In genomic region chr1:150008699-150009098, GRCh38 we compare ENCODE assay signal across 8 cellular contexts. TPM values are rescaled to one million over a fixed set of nuclear protein-coding genes. Genes with fewer than 3 reads are reported as not detected.
DNase-seq lines count a peak whose midpoint lies in the region; ATAC-seq and TF ChIP-seq lines count a peak whose summit lies in the region.

No MANE protein-coding gene starts in this region.

- BruUV-seq in A673 (replicated peaks; lab: Mats Ljungman, UMichigan) = no TSS peak

- H3K9me3 ChIP-seq in A673 (ENCODE audit: low read depth, low read length, poor library complexity, severe bottlenecking) (no peaks in the 10 kb centered on the region), MM.1S (replicated peaks; ENCODE audit: insufficient read depth, low read length) (no peaks in the 10 kb centered on the region)

- H3K9ac ChIP-seq in MM.1S (ENCODE audit: low read length) (no peak overlapping the region), mesendoderm (ENCODE audit: low read length) (peak overlapping the region; percentile 76)

- H3K4me3 ChIP-seq in A673 (ENCODE audit: low read depth, low read length, poor library complexity, severe bottlenecking) (peak overlapping the region; percentile 85), MM.1S (ENCODE audit: low read length) (no peak overlapping the region), mesendoderm (ENCODE audit: low read length) (no peak overlapping the region)

- POLR2A ChIA-PET in A673 (lab: Charles Lee; ENCODE audit: low non-redundant PET) = no interaction called here

- no peaks in the 10 kb centered on the region for H3K9me2 ChIP-seq in MM.1S (replicated peaks; ENCODE audit: insufficient read depth, low read length)

- H3K27me3 ChIP-seq in A673 (replicated peaks; ENCODE audit: insufficient read depth, low read depth, low read length, poor library complexity) (no peaks in the 10 kb centered on the region), MM.1S (replicated peaks; ENCODE audit: insufficient read depth, low read length) (no peaks in the 10 kb centered on the region), mesendoderm (ENCODE audit: insufficient read depth, low read length, poor library complexity) (no peaks in the 10 kb centered on the region)

- H3K27ac ChIP-seq in A673 (ENCODE audit: low read depth, low read length, poor library complexity, severe bottlenecking) = no peak overlapping the region
- H3K27ac ChIP-seq in MM.1S (ENCODE audit: low read length) = no peak overlapping the region
- H3K27ac ChIP-seq in mesendoderm (ENCODE audit: low read depth, low read length) = no peak overlapping the region

- H2BK5ac ChIP-seq in mesendoderm (ENCODE audit: low read length) = no peak overlapping the region

- no peak overlapping the region for H2AK5ac ChIP-seq in mesendoderm (ENCODE audit: low read length)

- peaks cover 7% of the 10 kb centered on the region for H3K79me1 ChIP-seq in mesendoderm (ENCODE audit: low read length)

- CTCF ChIA-PET in A673 (lab: Charles Lee) = no interaction called here

- no peak overlapping the region for H2BK120ac ChIP-seq in mesendoderm (ENCODE audit: low read depth, low read length)

- ATAC-seq in GM18868 (IDR thresholded peaks at IDR 0.05; ENCODE audit: unreplicated experiment) = no peak

- DNase-seq in A673 (ENCODE audit: low spot score) (no peak), MM.1S (no peak), astrocyte of the hippocampus (ENCODE audit: low read depth, low spot score) (peak; percentile 24), mesendoderm (no peak), NCI-H2107 treated with DMSO at 0.1 percent for 48 hours (lab: John Stamatoyannopoulos, UW; ENCODE audit: unreplicated experiment) (no peak), NCI-H2196 (lab: John Stamatoyannopoulos, UW; ENCODE audit: unreplicated experiment) (no peak), dedifferentiated amniotic fluid mesenchymal stem cell (ENCODE audit: extremely low spot score) (no peak)

- H3K79me2 ChIP-seq in MM.1S (ENCODE audit: low read length) (peaks cover 46% of the 10 kb centered on the region), mesendoderm (ENCODE audit: control insufficient read depth, insufficient read depth, low read length) (peaks cover 5% of the 10 kb centered on the region)

- H3K4me1 ChIP-seq in A673 (ENCODE audit: insufficient read depth, low read length, poor library complexity, severe bottlenecking) (peaks cover 16% of the 10 kb centered on the region), MM.1S (ENCODE audit: low read length) (peaks cover 14% of the 10 kb centered on the region), mesendoderm (ENCODE audit: control insufficient read depth, low read depth, low read length) (no peaks in the 10 kb centered on the region)

- H3K4me2 ChIP-seq in MM.1S (ENCODE audit: low read depth, low read length) (peak overlapping the region; percentile 89), mesendoderm (ENCODE audit: low read length) (peak overlapping the region; percentile 54)

- H4K20me1 ChIP-seq in MM.1S (ENCODE audit: insufficient read depth, low read length) = no peaks in the 10 kb centered on the region

- peak overlapping the region; percentile 57 for H2BK15ac ChIP-seq in mesendoderm (replicated peaks; ENCODE audit: low read depth)

- H3K56ac ChIP-seq in mesendoderm (ENCODE audit: low read length) = no peak overlapping the region

- TF ChIP-seq CTCF in A673 (conservative IDR thresholded peaks at IDR 0.05; ENCODE audit: low read depth, low read length) (no peak), MM.1S (IDR thresholded peaks at IDR 0.05; ENCODE audit: low read length) (no peak)

- no peak overlapping the region for H3K23ac ChIP-seq in mesendoderm (ENCODE audit: low read length)

- H4K8ac ChIP-seq in mesendoderm (ENCODE audit: low read depth, low read length) = no peak overlapping the region

- no peak overlapping the region for H3K4ac ChIP-seq in mesendoderm (ENCODE audit: low read depth, low read length)

- peaks cover 5% of the 10 kb centered on the region; the same call in 1 of the 2 replicates for H3F3A ChIP-seq in MM.1S (ENCODE audit: insufficient read depth, low read length)

- no peak overlapping the region for H3K18ac ChIP-seq in mesendoderm (ENCODE audit: low read length)

- no peak overlapping the region for H2AFZ ChIP-seq in MM.1S (ENCODE audit: low read length)

- WGBS in mesendoderm (ENCODE audit: extremely low coverage, insufficient coverage, low lambda C conversion rate) = no CpG with 5 or more reads among the region's 6 CpGs

- no peak overlapping the region for H4K5ac ChIP-seq in mesendoderm (ENCODE audit: low read length)

- H3K36me3 ChIP-seq in A673 (ENCODE audit: insufficient read depth, low read length, poor library complexity, severe bottlenecking) = no peaks in the 10 kb centered on the region
- H3K36me3 ChIP-seq in MM.1S (replicated peaks; ENCODE audit: insufficient read depth, low read length) = no peaks in the 10 kb centered on the region
- no peaks in the 10 kb centered on the region for H3K36me3 ChIP-seq in mesendoderm (ENCODE audit: control insufficient read depth, insufficient read depth, low read length)

- intact Hi-C loops in A673 (cut with micrococcal nuclease; ENCODE audit: unreplicated experiment) = no loop called here

RNA-seq across cellular contexts. Expression of gene OTUD7B, which starts 1.8 kb away (rescaled TPM):
- total RNA-seq in A673 (2021) = 19.0 and 20.9 TPM in 2 replicates
- 5.4 TPM for polyA plus RNA-seq in mesendoderm (2013, experiment 1 of 2)
- 5.9 TPM for polyA plus RNA-seq in mesendoderm (2013, experiment 2 of 2)

RNA-seq across cellular contexts. Expression of gene VPS45, which starts 58.9 kb away (rescaled TPM):
- 50.3 and 51.3 TPM in 2 replicates for total RNA-seq in A673 (2021)
- 23.7 TPM for polyA plus RNA-seq in mesendoderm (2013, experiment 1 of 2)
- 22.7 TPM for polyA plus RNA-seq in mesendoderm (2013, experiment 2 of 2)
